Comparison of ENCODE assay signal across 15 cellular contexts in the genomic region with DNA sequence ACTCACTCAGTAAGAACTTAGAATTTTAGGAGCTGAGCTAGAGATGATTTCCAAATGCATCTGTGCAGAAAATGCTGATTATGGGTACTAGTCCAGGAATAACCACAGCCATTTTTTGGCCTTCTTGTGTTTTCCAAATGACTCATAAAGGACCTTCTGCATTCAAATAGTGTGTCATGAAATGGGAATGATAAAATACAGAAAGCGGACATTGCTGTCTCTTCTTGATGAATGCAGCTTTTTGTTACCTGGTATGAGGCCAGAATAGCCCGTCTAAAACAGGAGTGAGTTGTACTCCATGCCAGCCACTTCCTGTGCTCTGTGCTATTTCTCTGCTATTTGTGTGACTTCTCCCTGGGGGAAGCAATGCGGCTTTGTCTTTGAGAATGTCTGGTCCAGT. TPM values are rescaled to one million over a fixed set of nuclear protein-coding genes. Genes with fewer than 3 reads are reported as not detected.
A peak's percentile ranks its signal among the peaks of the same experiment; 100 is the strongest.
DNase-seq lines count a peak whose midpoint lies in the region; ATAC-seq, FAIRE-seq and TF ChIP-seq lines count a peak whose summit lies in the region.
"Had no signal": no experiment of that assay in that cellular context is flagged by ENCODE, and none has a peak within 500 bp of the region (broad histone marks: within the 10 kb centered on the region; RNA-seq: fewer than 3 reads in every experiment).

No MANE protein-coding gene starts in this region.

- no peak for FAIRE-seq in kidney (lab: Jason Lieb, UNC)

- no peaks in the 10 kb centered on the region for H3K79me1 ChIP-seq in neuronal stem cell (ENCODE audit: low read depth, low read length)

- H2AK5ac ChIP-seq in neuronal stem cell (ENCODE audit: low read depth, low read length): no peak overlapping the region

- H3K36me3 ChIP-seq in HCT116 (ENCODE audit: control insufficient read depth in 1 of 2, insufficient read depth in 2 of 2, low read length in 2 of 2) (no peaks in the 10 kb centered on the region), adipocyte (ENCODE audit: control insufficient read depth, insufficient read depth, low read length, severe bottlenecking) (no peaks in the 10 kb centered on the region), kidney (ENCODE audit: control insufficient read depth in 1 of 2, insufficient read depth in 2 of 2, low read length in 2 of 2) (no peaks in the 10 kb centered on the region), neuronal stem cell (replicated peaks in 1 of 2; ENCODE audit: control insufficient read depth in 2 of 2, insufficient read depth in 2 of 2, low read length in 2 of 2) (no peaks in the 10 kb centered on the region)

- H4K8ac ChIP-seq in neuronal stem cell (ENCODE audit: low read depth, low read length): no peak overlapping the region

- H3K4me2 ChIP-seq in HCT116 (ENCODE audit: low read length) (peak overlapping the region; percentile 68), neuronal stem cell (ENCODE audit: insufficient read depth, low read length, poor library complexity, severe bottlenecking) (no peak overlapping the region)
- H3K4me2 ChIP-seq: KMS-11 had no signal

- no peak overlapping the region for H2BK5ac ChIP-seq in neuronal stem cell (ENCODE audit: low read length)

- RAD21 ChIA-PET in HCT116 (lab: Charles Lee; ENCODE audit: low non-redundant PET in 1 of 2, low total read pairs in 2 of 2, uncharacterized antibody in 2 of 2, unreplicated experiment in 2 of 2): no interaction called here

- CTCF ChIA-PET in HCT116 (lab: Charles Lee): interaction anchor here (1.4 kb wide), 1 partner anchor 311 kb away, joined by 3 read pairs; no protein-coding TSS in a partner anchor

- TF ChIP-seq RAD21 in HCT116 (IDR thresholded peaks at IDR 0.05; ENCODE audit: low read depth): peak; percentile 8; the same call in 1 of the 2 replicates

- H3K14ac ChIP-seq in neuronal stem cell (ENCODE audit: low read length): no peak overlapping the region

- H2AFZ ChIP-seq in HCT116 (ENCODE audit: low read depth, low read length, poor library complexity, severe bottlenecking) (peak overlapping the region; percentile 93), neuronal stem cell (ENCODE audit: low read length) (no peak overlapping the region)

- no CpG with 5 or more reads among the region's 3 CpGs for WGBS in neuronal stem cell (ENCODE audit: extremely low coverage in 2 of 2, insufficient read length in 2 of 2, insufficient replicate concordance in 1 of 2), 2 donors

- H3K9me3 ChIP-seq in HCT116 (ENCODE audit: control insufficient read depth in 1 of 2, insufficient read depth in 1 of 2, low read depth in 1 of 2, low read length in 2 of 2): no peaks in the 10 kb centered on the region
- H3K9me3 ChIP-seq in adipocyte (ENCODE audit: control insufficient read depth, low read length): no peaks in the 10 kb centered on the region
- no peaks in the 10 kb centered on the region for H3K9me3 ChIP-seq in kidney (ENCODE audit: control insufficient read depth in 1 of 2, low read length in 2 of 2)
- peaks cover 0 to 1% of the 10 kb centered on the region in 2 donors for H3K9me3 ChIP-seq in neuronal stem cell (replicated peaks in 1 of 2; ENCODE audit: control insufficient read depth in 2 of 2, insufficient read depth in 1 of 2, low read depth in 1 of 2, low read length in 2 of 2)

- H4K20me1 ChIP-seq in HCT116 (ENCODE audit: insufficient read depth): no peaks in the 10 kb centered on the region

- no peak overlapping the region for H3K18ac ChIP-seq in neuronal stem cell (ENCODE audit: low read length)

- no peak overlapping the region for H2BK120ac ChIP-seq in neuronal stem cell (ENCODE audit: low read depth, low read length)

- POLR2A ChIA-PET in HCT116 (lab: Charles Lee): no interaction called here

- H4K91ac ChIP-seq in neuronal stem cell (ENCODE audit: low read depth, low read length, poor library complexity): no peak overlapping the region

- H3K27ac ChIP-seq in HCT116 (ENCODE audit: low read depth, low read length) (peak overlapping the region; percentile 73; the same call in 1 of the 2 replicates), kidney (ENCODE audit: low read depth in 2 of 2, low read length in 2 of 2) (no peak overlapping the region), neuronal stem cell (replicated peaks; ENCODE audit: low read length) (no peak overlapping the region)
- H3K27ac ChIP-seq: KMS-11 had no signal

- H3K79me2 ChIP-seq in HCT116 (ENCODE audit: insufficient read depth, low read length): no peaks in the 10 kb centered on the region

- DNase-seq in AG08395 (ENCODE audit: low spot score) (peak; percentile 79), HCT116 (ENCODE audit: low read depth, low spot score) (peak; percentile 85), adipocyte (ENCODE audit: low read depth) (peak; percentile 85), glomerular visceral epithelial cell (ENCODE audit: extremely low spot score) (peak; percentile 75), NCI-H2227 (lab: John Stamatoyannopoulos, UW; ENCODE audit: unreplicated experiment) (no peak), kidney (no peak), neuronal stem cell (ENCODE audit: low spot score) (no peak), AML-193 (lab: John Stamatoyannopoulos, UW) (no peak)
- DNase-seq: activated CD8-positive, alpha-beta T cell treated with anti-CD3 and anti-CD28 coated beads, Interleukin-2, amount 10 ng/mL, durations not matched to agents 7 days and 5 days; activated naive CD8-positive, alpha-beta T cell treated with anti-CD3 and anti-CD28 coated beads, Interleukin-2, amount 50 U/mL, for 24 hours; CD4-positive, alpha-beta memory T cell; NCI-H510A; T-helper 1 cell had no signal

- peak; percentile 75 for ATAC-seq in HCT116
- ATAC-seq: activated CD8-positive, alpha-beta T cell treated with anti-CD3 and anti-CD28 coated beads, Interleukin-2, amount 10 ng/mL, durations not matched to agents 7 days and 5 days; activated naive CD8-positive, alpha-beta T cell treated with anti-CD3 and anti-CD28 coated beads, Interleukin-2, amount 50 U/mL, for 24 hours had no signal

- H3K27me3 ChIP-seq in HCT116 (ENCODE audit: insufficient read depth, low read length) (no peaks in the 10 kb centered on the region), adipocyte (replicated peaks; ENCODE audit: control insufficient read depth, insufficient read depth, low read length) (no peaks in the 10 kb centered on the region), neuronal stem cell (ENCODE audit: control insufficient read depth in 3 of 3, insufficient read depth in 3 of 3, low read depth in 1 of 3, low read length in 3 of 3) (no peaks in the 10 kb centered on the region)

- H3K9me2 ChIP-seq in HCT116 (ENCODE audit: insufficient read depth): no peaks in the 10 kb centered on the region

- H3K23ac ChIP-seq in neuronal stem cell (ENCODE audit: low read depth, low read length, poor library complexity): no peak overlapping the region

- no peak for TF ChIP-seq POLR2A in HCT116 (IDR thresholded peaks at IDR 0.05; ENCODE audit: borderline replicate concordance, extremely low read depth, insufficient read depth, insufficient read length)

- intact Hi-C loops in HCT116 (cut with micrococcal nuclease): loop anchor here (5.0 kb wide), 1 partner anchor 287 kb away; no protein-coding TSS in a partner anchor
- intact Hi-C loops in kidney (cut with DNase I): no loop called here

- no TSS peak for BruUV-seq in HCT116 (replicated peaks; lab: Mats Ljungman, UMichigan)

- H2BK15ac ChIP-seq in neuronal stem cell (ENCODE audit: low read length): no peak overlapping the region

- peaks cover 18 to 56% of the 10 kb centered on the region in 2 experiments for H3K4me1 ChIP-seq in HCT116 (ENCODE audit: control insufficient read depth in 1 of 2, insufficient read depth in 2 of 2, low read length in 2 of 2)
- peaks cover 2% of the 10 kb centered on the region for H3K4me1 ChIP-seq in adipocyte (ENCODE audit: control insufficient read depth, insufficient read depth, low read length)
- no peaks in the 10 kb centered on the region for H3K4me1 ChIP-seq in kidney (ENCODE audit: control insufficient read depth in 1 of 2, insufficient read depth in 1 of 2, low read depth in 1 of 2, low read length in 2 of 2)
- no peaks in the 10 kb centered on the region for H3K4me1 ChIP-seq in neuronal stem cell (ENCODE audit: control insufficient read depth in 2 of 2, insufficient read depth in 1 of 2, low read depth in 1 of 2, low read length in 2 of 2)

- H3K4ac ChIP-seq in neuronal stem cell (ENCODE audit: low read length): no peak overlapping the region

- TF ChIP-seq CTCF in HCT116 (IDR thresholded peaks at IDR 0.05 in 2 of 3, conservative IDR thresholded peaks at IDR 0.05 in 1 of 3; ENCODE audit: borderline replicate concordance in 1 of 3, insufficient read depth in 1 of 3, low read depth in 2 of 3, low read length in 2 of 3) (no peak), kidney (IDR thresholded peaks at IDR 0.05; ENCODE audit: borderline replicate concordance, extremely low read depth, insufficient read depth) (no peak)

- no peak overlapping the region for H2BK12ac ChIP-seq in neuronal stem cell (ENCODE audit: low read length)

- H3K9ac ChIP-seq in HCT116 (ENCODE audit: low read length) (peak overlapping the region; percentile 15; the same call in 1 of the 2 replicates), adipocyte (ENCODE audit: low read length) (no peak overlapping the region), kidney (ENCODE audit: low read length in 2 of 2) (no peak overlapping the region), neuronal stem cell (ENCODE audit: low read depth, low read length, poor library complexity) (no peak overlapping the region)
- H3K9ac ChIP-seq: KMS-11 had no signal

- H3K4me3 ChIP-seq in HCT116 (replicated peaks in 1 of 2; ENCODE audit: low read depth in 1 of 2, low read length in 2 of 2) (peak overlapping the region in 1 of 2 experiments; percentile 27; a peak in 1 of 4 replicates), adipocyte (ENCODE audit: low read length) (no peak overlapping the region), kidney (ENCODE audit: low read length in 2 of 2) (no peak overlapping the region), neuronal stem cell (ENCODE audit: low read length in 2 of 2) (no peak overlapping the region)
- H3K4me3 ChIP-seq: lung had no signal

TF ChIP-seq in HCT116, 20 proteins besides CTCF, POLR2A, EP300 and RAD21 (continues in another document):
- peak; percentile 79 for TF ChIP-seq SP1 (IDR thresholded peaks at IDR 0.05; ENCODE audit: low read depth)
- TF ChIP-seq ELF1 (IDR thresholded peaks at IDR 0.05; ENCODE audit: borderline replicate concordance, low read depth): no peak
- peak; percentile 91 for TF ChIP-seq JUND (IDR thresholded peaks at IDR 0.05)
- TF ChIP-seq POLR2AphosphoS5 (IDR thresholded peaks at IDR 0.05; ENCODE audit: low read depth, low read length): peak; percentile 59
- TF ChIP-seq CBX3 (IDR thresholded peaks at IDR 0.05; ENCODE audit: low read depth): peak; percentile 80

RNA-seq across cellular contexts. Expression of a gene that starts 20.5 kb away (rescaled TPM):
- total RNA-seq in HCT116 (2021; ENCODE audit: unreplicated experiment): 27.2 TPM
- polyA plus RNA-seq in HCT116 (2012): 18.2 and 20.6 TPM in 2 replicates
- 0.41 TPM for total RNA-seq in kidney
- polyA plus RNA-seq in kidney (ENCODE audit: insufficient read depth, low read depth, low replicate concordance): 0.32 TPM
- 5.1 TPM for polyA plus RNA-seq in neuronal stem cell (2013, experiment 1 of 2)
- 5.3 TPM for polyA plus RNA-seq in neuronal stem cell (2013, experiment 2 of 2)
- total RNA-seq: activated CD8-positive, alpha-beta T cell treated with anti-CD3 and anti-CD28 coated beads, Interleukin-2, amount 10 ng/mL, durations not matched to agents 7 days and 5 days had no signal

Comparison
In these comparisons a context has a peak if more than half of its experiments do, and no peak if none do; other contexts are left out.
1. DNase-seq: peak in AG08395 (single experiment), HCT116 (single experiment), adipocyte (single experiment) and glomerular visceral epithelial cell (single experiment); none in NCI-H2227 (single experiment), kidney (single experiment), neuronal stem cell (single experiment) and AML-193 (0 of 2).
2. RNA of a gene that starts 20.5 kb away (total RNA-seq): 27.2 TPM in HCT116 (single experiment); 0.41 TPM in kidney (single experiment); every median in the first group is over 10 times any median in the second.